In the genomic region with DNA sequence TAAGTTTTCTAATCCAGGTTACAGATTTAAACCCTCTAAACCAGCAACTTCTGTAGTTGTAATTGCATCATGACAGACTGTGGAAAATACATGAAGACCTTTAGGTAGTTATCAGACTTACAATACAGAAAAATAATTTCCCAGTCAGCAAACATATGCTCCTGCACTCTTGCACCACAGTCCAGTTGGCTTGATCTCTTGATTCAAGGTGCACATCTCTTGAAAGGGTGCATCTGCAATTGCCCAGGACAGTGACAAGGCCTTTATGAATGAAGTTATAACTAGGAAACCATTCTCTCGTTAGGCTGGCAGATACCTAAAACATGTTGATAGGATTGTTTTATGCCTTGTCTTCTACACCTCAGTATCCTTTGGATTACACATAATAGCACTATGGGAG, we compare ENCODE assay signal across 8 cellular contexts. TPM values are rescaled to one million over a fixed set of nuclear protein-coding genes. Genes with fewer than 3 reads are reported as not detected.
"Had no signal": no experiment of that assay in that cellular context is flagged by ENCODE, and none has a peak within 500 bp of the region (broad histone marks: within the 10 kb centered on the region; RNA-seq: fewer than 3 reads in every experiment).

No MANE protein-coding gene starts in this region.

- FAIRE-seq: G401.6, GM12878, GM12891, GM12892, GM18507, GM19239 had no signal

- ATAC-seq: GM12878 had no signal

- DNase-seq: GDM1, GF-D8 had no signal

- H3K4me3 ChIP-seq: GM12878 had no signal

RNA-seq across cellular contexts. Expression of a gene that starts 7.6 kb away (rescaled TPM):
- total RNA-seq: GM12878 had no signal
- polyA plus RNA-seq: GM12878 had no signal
